In the genomic region with DNA sequence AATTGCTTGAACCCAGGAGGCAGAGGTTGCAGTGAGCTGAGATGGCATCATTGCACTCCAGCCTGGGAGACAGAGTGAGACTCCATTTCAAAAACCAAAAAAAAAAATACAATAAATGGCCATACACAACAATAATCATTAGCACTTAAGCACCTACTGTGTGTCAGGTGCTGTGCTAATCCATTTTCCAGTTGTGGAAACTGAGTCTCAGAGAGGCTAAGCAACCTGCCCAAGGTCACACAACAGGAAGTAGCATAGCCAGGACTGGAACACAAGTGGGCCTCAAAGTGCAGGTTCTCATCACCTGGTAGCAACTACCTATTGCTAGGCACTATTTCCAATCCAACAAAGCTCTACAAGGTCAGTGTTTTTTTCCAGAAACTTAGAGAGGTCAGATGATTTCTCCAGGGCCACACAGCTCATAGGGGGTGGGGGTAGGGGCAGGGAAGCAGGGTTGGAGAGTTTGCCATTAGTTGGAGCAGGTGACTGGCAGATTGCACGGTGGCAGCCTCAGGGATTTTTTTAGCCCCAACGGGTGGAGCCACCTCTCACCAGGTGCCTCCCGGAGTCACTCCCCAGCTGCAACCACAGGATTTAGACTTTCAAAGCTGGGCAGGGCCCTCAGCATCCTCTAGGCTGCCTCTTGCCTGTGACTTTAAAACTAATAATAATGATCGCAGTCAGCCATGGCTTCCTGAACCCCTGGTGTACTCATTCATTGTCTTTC, we compare ENCODE assay signal across 2 cellular contexts.
TF ChIP-seq lines count a peak whose summit lies in the region.

No MANE protein-coding gene starts in this region.

TF ChIP-seq in GM23338, 12 proteins besides CTCF, POLR2A, EP300 and RAD21:
- TF ChIP-seq, protein P1, sequence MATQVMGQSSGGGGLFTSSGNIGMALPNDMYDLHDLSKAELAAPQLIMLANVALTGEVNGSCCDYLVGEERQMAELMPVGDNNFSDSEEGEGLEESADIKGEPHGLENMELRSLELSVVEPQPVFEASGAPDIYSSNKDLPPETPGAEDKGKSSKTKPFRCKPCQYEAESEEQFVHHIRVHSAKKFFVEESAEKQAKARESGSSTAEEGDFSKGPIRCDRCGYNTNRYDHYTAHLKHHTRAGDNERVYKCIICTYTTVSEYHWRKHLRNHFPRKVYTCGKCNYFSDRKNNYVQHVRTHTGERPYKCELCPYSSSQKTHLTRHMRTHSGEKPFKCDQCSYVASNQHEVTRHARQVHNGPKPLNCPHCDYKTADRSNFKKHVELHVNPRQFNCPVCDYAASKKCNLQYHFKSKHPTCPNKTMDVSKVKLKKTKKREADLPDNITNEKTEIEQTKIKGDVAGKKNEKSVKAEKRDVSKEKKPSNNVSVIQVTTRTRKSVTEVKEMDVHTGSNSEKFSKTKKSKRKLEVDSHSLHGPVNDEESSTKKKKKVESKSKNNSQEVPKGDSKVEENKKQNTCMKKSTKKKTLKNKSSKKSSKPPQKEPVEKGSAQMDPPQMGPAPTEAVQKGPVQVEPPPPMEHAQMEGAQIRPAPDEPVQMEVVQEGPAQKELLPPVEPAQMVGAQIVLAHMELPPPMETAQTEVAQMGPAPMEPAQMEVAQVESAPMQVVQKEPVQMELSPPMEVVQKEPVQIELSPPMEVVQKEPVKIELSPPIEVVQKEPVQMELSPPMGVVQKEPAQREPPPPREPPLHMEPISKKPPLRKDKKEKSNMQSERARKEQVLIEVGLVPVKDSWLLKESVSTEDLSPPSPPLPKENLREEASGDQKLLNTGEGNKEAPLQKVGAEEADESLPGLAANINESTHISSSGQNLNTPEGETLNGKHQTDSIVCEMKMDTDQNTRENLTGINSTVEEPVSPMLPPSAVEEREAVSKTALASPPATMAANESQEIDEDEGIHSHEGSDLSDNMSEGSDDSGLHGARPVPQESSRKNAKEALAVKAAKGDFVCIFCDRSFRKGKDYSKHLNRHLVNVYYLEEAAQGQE (IDR thresholded peaks at IDR 0.05; ENCODE audit: unreplicated experiment) = no peak
- TF ChIP-seq STAT1 (IDR thresholded peaks at IDR 0.05; ENCODE audit: unreplicated experiment) = no peak
- no peak for TF ChIP-seq NANOG (IDR thresholded peaks at IDR 0.05; ENCODE audit: borderline replicate concordance)
- TF ChIP-seq POLR2AphosphoS5 (IDR thresholded peaks at IDR 0.05; ENCODE audit: low read depth) = no peak
- TF ChIP-seq ZNF331 (CRISPR knock-in tag; IDR thresholded peaks at IDR 0.05; ENCODE audit: low read depth) = no peak
- TF ChIP-seq ZNF114 (CRISPR knock-in tag; IDR thresholded peaks at IDR 0.05) = no peak

TF ChIP-seq in HEK293T, 16 proteins besides CTCF, POLR2A, EP300 and RAD21 (continued from another document):
- TF ChIP-seq ELF4 (IDR thresholded peaks at IDR 0.05) (no peak), FOXM1 (IDR thresholded peaks at IDR 0.05; ENCODE audit: borderline replicate concordance) (no peak), TARDBP (IDR thresholded peaks at IDR 0.05) (no peak), LEF1 (IDR thresholded peaks at IDR 0.05; ENCODE audit: borderline replicate concordance) (no peak), FOXA1 (IDR thresholded peaks at IDR 0.05) (no peak)
